In the genomic region with DNA sequence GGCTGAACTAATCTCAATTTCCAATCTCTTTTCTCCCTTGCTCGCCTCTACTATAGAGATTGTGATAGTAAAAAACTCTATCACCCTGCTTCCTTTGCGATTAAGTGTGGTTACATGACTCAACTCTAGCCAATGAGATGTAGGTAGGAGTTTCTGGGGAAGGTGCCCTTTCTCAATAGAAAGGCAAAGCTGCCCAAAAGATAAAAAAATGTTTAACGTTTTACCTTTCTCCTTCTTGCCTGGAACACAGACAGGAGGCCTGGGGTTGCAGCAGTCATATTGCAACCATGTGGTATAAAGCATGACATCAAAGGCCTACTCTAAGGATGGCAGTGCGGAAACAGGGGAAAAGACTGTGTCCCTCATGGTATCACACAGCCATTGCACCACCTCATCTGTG, we compare ENCODE assay signal across 17 cellular contexts. TPM values are rescaled to one million over a fixed set of nuclear protein-coding genes. Genes with fewer than 3 reads are reported as not detected.
"Had no signal": no experiment of that assay in that cellular context is flagged by ENCODE, and none has a peak within 500 bp of the region (broad histone marks: within the 10 kb centered on the region; RNA-seq: fewer than 3 reads in every experiment).

No MANE protein-coding gene starts in this region.

- H3K27me3 ChIP-seq: tibial nerve had no signal

- H3K36me3 Mint-ChIP-seq: activated naive CD8-positive, alpha-beta T cell; brain had no signal

- H3K4me1 ChIP-seq: spleen, tibial nerve had no signal

- H3K9me3 Mint-ChIP-seq: brain, neural crest cell had no signal

- H3K9me3 ChIP-seq: spleen, tibial nerve had no signal

- H3K27ac ChIP-seq: spleen, tibial nerve, WERI-Rb-1 had no signal

- FAIRE-seq: endothelial cell of umbilical vein, keratinocyte had no signal

- H3K27me3 Mint-ChIP-seq: activated naive CD8-positive, alpha-beta T cell had no signal

- ATAC-seq: left lobe of liver, sciatic nerve had no signal

- H3K4me3 ChIP-seq: spleen, tibial nerve had no signal

- H3K27ac Mint-ChIP-seq: activated naive CD8-positive, alpha-beta T cell; brain had no signal

- H3K4me1 Mint-ChIP-seq: brain had no signal

- H3K36me3 ChIP-seq: spleen, tibial nerve, WERI-Rb-1 had no signal

- DNase-seq: activated effector memory CD4-positive, alpha-beta T cell treated with anti-CD3 and anti-CD28 coated beads, Interleukin-2, amount 50 U/mL, for 16 hours; activated T-cell treated with anti-CD3 and anti-CD28 coated beads, Interleukin-2, amount 50 U/mL, for 1 hour; cerebellar nuclear complex; effector CD8-positive, alpha-beta T cell; hippocampal formation; spleen; substantia nigra; WERI-Rb-1 had no signal

- H3K4me3 Mint-ChIP-seq: activated naive CD8-positive, alpha-beta T cell; brain; neural crest cell had no signal

RNA-seq across cellular contexts. Expression of a gene that starts 31.5 kb away (rescaled TPM):
- total RNA-seq: T-helper 1 cell treated with Interleukin-12 subunit alpha and Interleukin-12 subunit beta and Interleukin-4 antibody, amounts not matched to agents 30 ng/mL and 1 ng/mL, for 36 hours had no signal
